In the genomic region with DNA sequence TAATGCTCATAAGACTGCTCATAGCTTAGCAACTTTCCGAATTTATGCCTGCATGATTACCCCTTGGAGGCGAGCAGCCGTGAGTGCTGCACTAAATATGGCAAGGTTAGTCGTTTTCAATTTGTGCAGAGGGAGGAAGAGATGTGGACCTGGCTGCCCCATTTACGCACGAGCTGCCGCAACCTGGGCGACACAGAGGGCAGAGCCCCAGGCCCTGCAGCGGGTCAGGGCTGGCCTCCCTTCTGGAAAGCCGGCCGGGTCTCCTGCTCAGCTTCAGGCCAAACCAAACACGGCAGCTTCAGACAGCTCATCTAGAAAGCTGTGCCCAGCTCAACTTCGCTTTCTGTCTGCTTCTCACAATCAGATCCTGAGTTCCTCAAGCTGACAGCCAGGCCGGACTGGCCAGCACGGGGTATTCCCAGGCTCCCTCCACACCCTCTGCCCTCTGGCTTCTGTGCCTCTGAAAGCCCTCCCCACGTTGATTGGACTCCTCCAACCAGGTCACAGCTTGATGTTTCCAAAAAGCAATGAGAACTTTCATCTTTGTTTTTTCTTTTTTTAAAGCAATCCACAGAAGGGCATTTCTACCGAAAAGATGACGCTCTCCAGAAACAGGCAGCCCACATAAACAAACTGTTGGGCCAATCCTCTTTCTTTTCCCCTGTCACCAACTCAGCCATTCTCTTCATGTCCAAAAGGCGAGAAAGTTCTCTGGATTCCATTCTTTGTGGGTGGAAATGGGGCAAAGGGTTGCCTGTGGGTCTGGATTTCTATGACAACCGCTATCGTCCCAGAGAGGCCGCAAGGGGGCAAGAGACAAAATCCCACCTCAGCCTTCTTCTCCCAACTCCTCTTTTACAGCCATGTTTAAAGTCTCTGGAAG, we compare ENCODE assay signal across 16 cellular contexts.
A peak's percentile ranks its signal among the peaks of the same experiment; 100 is the strongest.
DNase-seq lines count a peak whose midpoint lies in the region; ATAC-seq and TF ChIP-seq lines count a peak whose summit lies in the region.
"Had no signal": no experiment of that assay in that cellular context is flagged by ENCODE, and none has a peak within 500 bp of the region (broad histone marks: within the 10 kb centered on the region; RNA-seq: fewer than 3 reads in every experiment).

No MANE protein-coding gene starts in this region.

- peaks cover 4% of the 10 kb centered on the region for H3K79me2 ChIP-seq in ACC112 (ENCODE audit: control insufficient read depth, insufficient read depth, low read length, unreplicated experiment)

- no peaks in the 10 kb centered on the region for H3K36me3 ChIP-seq in ACC112 (ENCODE audit: insufficient read depth, low read length)
- H3K36me3 ChIP-seq in right atrium auricular region: no peaks in the 10 kb centered on the region
- no peaks in the 10 kb centered on the region for H3K36me3 ChIP-seq in psoas muscle (ENCODE audit: insufficient read depth in 1 of 2, low read depth in 1 of 2)
- H3K36me3 ChIP-seq in left lung: no peaks in the 10 kb centered on the region

- H3K27me3 ChIP-seq in ACC112 (ENCODE audit: insufficient read depth, low read length): no peaks in the 10 kb centered on the region
- H3K27me3 ChIP-seq in right atrium auricular region: no peaks in the 10 kb centered on the region
- no peaks in the 10 kb centered on the region for H3K27me3 ChIP-seq in psoas muscle (ENCODE audit: insufficient read depth in 3 of 3, low read length in 2 of 3)
- H3K27me3 ChIP-seq in left lung: no peaks in the 10 kb centered on the region

- no peaks in the 10 kb centered on the region for H3K9me3 ChIP-seq in right atrium auricular region
- H3K9me3 ChIP-seq in psoas muscle: no peaks in the 10 kb centered on the region
- H3K9me3 ChIP-seq in left lung: no peaks in the 10 kb centered on the region
- H3K9me3 ChIP-seq: A549 had no signal

- intact Hi-C loops in psoas muscle (cut with DNase I) (no loop called here), left lung (cut with DNase I) (no loop called here)

- H2AFZ ChIP-seq in ACC112 (ENCODE audit: low read length, unreplicated experiment): peak overlapping the region; percentile 86

- peak overlapping the region; percentile 40 for H3K4me3 ChIP-seq in ACC112 (ENCODE audit: low read depth, low read length)
- no peak overlapping the region for H3K4me3 ChIP-seq in right atrium auricular region
- no peak overlapping the region for H3K4me3 ChIP-seq in psoas muscle
- no peak overlapping the region for H3K4me3 ChIP-seq in left lung
- H3K4me3 ChIP-seq: A549 had no signal

- peak in 3 of 4 donors; percentile 27 to 37 (median 29) for ATAC-seq in psoas muscle
- no peak for ATAC-seq in left lung
- ATAC-seq in GM18873 (IDR thresholded peaks at IDR 0.05; ENCODE audit: low FRiP score, unreplicated experiment): no peak
- ATAC-seq: A549; naive thymus-derived CD8-positive, alpha-beta T cell; stimulated activated naive B cell treated with anti-CD40 and anti-IgM and Interleukin-4, amounts not matched to agents 10 μg/mL and 1 μg/mL and 100 μg/mL, for 72 hours; T-cell had no signal

- TF ChIP-seq CTCF in right atrium auricular region (IDR thresholded peaks at IDR 0.05) (no peak), psoas muscle (IDR thresholded peaks at IDR 0.05) (no peak), left lung (IDR thresholded peaks at IDR 0.05) (no peak)

- DNase-seq in brain pericyte (ENCODE audit: low read depth, low spot score): peak; percentile 50
- no peak for DNase-seq in right atrium auricular region (ENCODE audit: low spot score)
- no peak for DNase-seq in psoas muscle
- DNase-seq in AG20443 (ENCODE audit: low spot score): no peak
- DNase-seq in SIG-M5 treated with dmso at 0.1 percent for 504 hours (lab: John Stamatoyannopoulos, UW; ENCODE audit: unreplicated experiment): no peak
- no peak for DNase-seq in left lung
- DNase-seq: activated gamma-delta T cell; DND-41; naive thymus-derived CD8-positive, alpha-beta T cell; NCI-H1417 treated with DMSO at 0.1 percent for 48 hours; NK-92 treated with Interleukin-12 subunit alpha and Interleukin-12 subunit beta, amount 100 ng/mL, for 24 hours; stimulated activated naive B cell treated with anti-CD40 and anti-IgM and Interleukin-4, amounts not matched to agents 10 μg/mL and 1 μg/mL and 100 μg/mL, for 72 hours; T-cell had no signal

- H3K27ac ChIP-seq in ACC112 (ENCODE audit: low read depth, low read length) (peak overlapping the region; percentile 83), right atrium auricular region (peak overlapping the region; percentile 52 to 72), psoas muscle (peak overlapping the region; percentile 30), left lung (peak overlapping the region in 1 of 2 donors; percentile 11)

- WGBS in psoas muscle, 3 donors: 55 to 72% (median 62%) methylated on average over 22 of the region's 22 CpGs

- H3K4me1 ChIP-seq in ACC112 (ENCODE audit: control insufficient read depth, insufficient read depth, low read length, unreplicated experiment) (peaks cover 21% of the 10 kb centered on the region), right atrium auricular region (peaks cover 0 to 8% of the 10 kb centered on the region in 2 donors), psoas muscle (peaks cover 15% of the 10 kb centered on the region), left lung (peaks cover 0 to 5% of the 10 kb centered on the region in 2 donors)
- H3K4me1 ChIP-seq: A549 had no signal

Comparison
In these comparisons a context has a peak if more than half of its experiments do, and no peak if none do; other contexts are left out.
1. ATAC-seq: peak in psoas muscle (3 of 4); none in left lung (single experiment) and GM18873 (single experiment).